ENCODE assay signal across 26 cellular contexts in genomic region chr5:90844931-90845330, GRCh38.
DNase-seq lines count a peak whose midpoint lies in the region; ATAC-seq, FAIRE-seq and TF ChIP-seq lines count a peak whose summit lies in the region.
"Had no signal": no experiment of that assay in that cellular context is flagged by ENCODE, and none has a peak within 500 bp of the region (broad histone marks: within the 10 kb centered on the region; RNA-seq: fewer than 3 reads in every experiment).

No MANE protein-coding gene starts in this region.

- TF ChIP-seq EP300 in A549 (IDR thresholded peaks at IDR 0.05) = no peak

- intact Hi-C loops in body of pancreas (cut with DNase I) = no loop called here
- intact Hi-C loops in pancreas (cut with DNase I) = no loop called here
- intact Hi-C loops in spleen (cut with DNase I; ENCODE audit: low total_unique reads) = no loop called here

- WGBS in A549 (ENCODE audit: missing lambda C conversion rate) = 68% methylated on average over 5 of the region's 5 CpGs
- 41 to 56% methylated on average over 5 of the region's 5 CpGs for WGBS in body of pancreas, 2 donors
- 41 to 49% methylated on average over 5 of the region's 5 CpGs for WGBS in pancreas, 2 donors
- WGBS in spleen, 5 donors = 72 to 82% (median 79%) methylated on average over 5 of the region's 5 CpGs

- no peak for TF ChIP-seq RAD21 in A549 (conservative IDR thresholded peaks at IDR 0.05 in 1 of 2, IDR thresholded peaks at IDR 0.05 in 1 of 2)

- no peaks in the 10 kb centered on the region for H3K27me3 ChIP-seq in body of pancreas
- H3K27me3 ChIP-seq in pancreas = no peaks in the 10 kb centered on the region
- peaks cover 0 to 9% (median 0%) of the 10 kb centered on the region in 7 donors for H3K27me3 ChIP-seq in spleen (replicated peaks in 1 of 7)
- H3K27me3 ChIP-seq: BLaER1 had no signal

- POLR2A ChIA-PET in A549 (lab: Yijun Ruan, JAX) = no interaction called here

- TF ChIP-seq CTCF in A549 (IDR thresholded peaks at IDR 0.05) = no peak
- no peak for TF ChIP-seq CTCF in body of pancreas (IDR thresholded peaks at IDR 0.05)
- no peak for TF ChIP-seq CTCF in pancreas (IDR thresholded peaks at IDR 0.05)
- TF ChIP-seq CTCF in spleen (IDR thresholded peaks at IDR 0.05 in 8 of 11, conservative IDR thresholded peaks at IDR 0.05 in 3 of 11) = no peak

- H3K27ac ChIP-seq in A549 (no peak overlapping the region), body of pancreas (no peak overlapping the region), epithelial cell of prostate (no peak overlapping the region), pancreas (no peak overlapping the region), spleen (no peak overlapping the region)
- H3K27ac ChIP-seq: BLaER1 had no signal

- no peak for TF ChIP-seq POLR2A in A549 (IDR thresholded peaks at IDR 0.05; ENCODE audit: low read length)
- no peak for TF ChIP-seq POLR2A in body of pancreas (IDR thresholded peaks at IDR 0.05)
- no peak for TF ChIP-seq POLR2A in spleen (IDR thresholded peaks at IDR 0.05)

- H3K4me2 ChIP-seq in A549 = 0 out of 3 replicates have a peak overlapping the region, but pooled peaks have one; percentile 24
- H3K4me2 ChIP-seq: BLaER1, GM23338 had no signal

- FAIRE-seq in A549 (lab: Jason Lieb, UNC) = no peak
- no peak for FAIRE-seq in pancreas (lab: Jason Lieb, UNC)
- FAIRE-seq: G401.6, HTR-8/SVneo, K562 had no signal

- H3K4me3 ChIP-seq in A549 (no peak overlapping the region), body of pancreas (no peak overlapping the region), pancreas (no peak overlapping the region), spleen (no peak overlapping the region)
- H3K4me3 ChIP-seq: BLaER1, GM23338, K562 had no signal

- CTCF ChIA-PET in A549 (lab: Yijun Ruan, JAX) = no interaction called here

- DNase-seq in A549 (ENCODE audit: low read depth in 1 of 2, low spot score in 1 of 2) (no peak), body of pancreas (peak; percentile 7 to 68 (median 36)), epithelial cell of prostate (ENCODE audit: low read depth, low spot score) (peak; percentile 6), pancreas (peak in 3 of 6 donors; percentile 11 to 22 (median 18)), COR-L47 (lab: John Stamatoyannopoulos, UW) (no peak), T-helper 2 cell (no peak), spleen (no peak)
- DNase-seq: CD4-positive, CD25-positive, alpha-beta regulatory T cell; DMS53; H9; Kasumi-1; MV-4-11; NCI-H1105; NCI-H1436 treated with DMSO at 0.1 percent for 48 hours; NCI-H187 treated with DMSO at 0.1 percent for 48 hours; NCI-H446 treated with DMSO at 0.1 percent for 48 hours; NCI-H526; NCI-H82; NK-92 treated with Interleukin-12 subunit alpha and Interleukin-12 subunit beta, amount 100 ng/mL, for 24 hours; PC-3; Right ventricle myocardium superior had no signal

- H3K9me3 ChIP-seq in A549 = no peaks in the 10 kb centered on the region
- no peaks in the 10 kb centered on the region for H3K9me3 ChIP-seq in body of pancreas
- no peaks in the 10 kb centered on the region for H3K9me3 ChIP-seq in pancreas
- H3K9me3 ChIP-seq in spleen = peaks cover 0 to 7% (median 0%) of the 10 kb centered on the region in 8 donors

- ATAC-seq in A549 (no peak), body of pancreas (peak; percentile 53), pancreas (peak; percentile 24 to 76 (median 56))
- ATAC-seq: GM23338, K562, PC-3 had no signal

- H3K4me1 ChIP-seq in A549 = no peaks in the 10 kb centered on the region
- no peaks in the 10 kb centered on the region for H3K4me1 ChIP-seq in body of pancreas
- H3K4me1 ChIP-seq in pancreas = no peaks in the 10 kb centered on the region
- no peaks in the 10 kb centered on the region for H3K4me1 ChIP-seq in spleen

- no peaks in the 10 kb centered on the region for H3K36me3 ChIP-seq in body of pancreas (replicated peaks in 1 of 2; ENCODE audit: insufficient read depth in 1 of 2, low read depth in 2 of 2)
- no peaks in the 10 kb centered on the region for H3K36me3 ChIP-seq in pancreas
- H3K36me3 ChIP-seq in spleen = no peaks in the 10 kb centered on the region
- H3K36me3 ChIP-seq: BLaER1 had no signal

TF ChIP-seq in A549, 52 proteins besides CTCF, POLR2A, EP300 and RAD21:
- no peak for TF ChIP-seq ZSCAN20 (CRISPR knock-in tag; IDR thresholded peaks at IDR 0.05)
- TF ChIP-seq HES2 (IDR thresholded peaks at IDR 0.05) = no peak
- TF ChIP-seq, protein P1, sequence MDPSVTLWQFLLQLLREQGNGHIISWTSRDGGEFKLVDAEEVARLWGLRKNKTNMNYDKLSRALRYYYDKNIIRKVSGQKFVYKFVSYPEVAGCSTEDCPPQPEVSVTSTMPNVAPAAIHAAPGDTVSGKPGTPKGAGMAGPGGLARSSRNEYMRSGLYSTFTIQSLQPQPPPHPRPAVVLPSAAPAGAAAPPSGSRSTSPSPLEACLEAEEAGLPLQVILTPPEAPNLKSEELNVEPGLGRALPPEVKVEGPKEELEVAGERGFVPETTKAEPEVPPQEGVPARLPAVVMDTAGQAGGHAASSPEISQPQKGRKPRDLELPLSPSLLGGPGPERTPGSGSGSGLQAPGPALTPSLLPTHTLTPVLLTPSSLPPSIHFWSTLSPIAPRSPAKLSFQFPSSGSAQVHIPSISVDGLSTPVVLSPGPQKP (IDR thresholded peaks at IDR 0.05; ENCODE audit: low read depth, low read length) = no peak
- TF ChIP-seq HOXB13 (CRISPR knock-in tag; IDR thresholded peaks at IDR 0.05; ENCODE audit: low read depth) = no peak
- TF ChIP-seq, protein P2, sequence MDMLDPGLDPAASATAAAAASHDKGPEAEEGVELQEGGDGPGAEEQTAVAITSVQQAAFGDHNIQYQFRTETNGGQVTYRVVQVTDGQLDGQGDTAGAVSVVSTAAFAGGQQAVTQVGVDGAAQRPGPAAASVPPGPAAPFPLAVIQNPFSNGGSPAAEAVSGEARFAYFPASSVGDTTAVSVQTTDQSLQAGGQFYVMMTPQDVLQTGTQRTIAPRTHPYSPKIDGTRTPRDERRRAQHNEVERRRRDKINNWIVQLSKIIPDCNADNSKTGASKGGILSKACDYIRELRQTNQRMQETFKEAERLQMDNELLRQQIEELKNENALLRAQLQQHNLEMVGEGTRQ (IDR thresholded peaks at IDR 0.05) = no peak
- no peak for TF ChIP-seq CHD4 (IDR thresholded peaks at IDR 0.05; ENCODE audit: borderline replicate concordance)
- no peak for TF ChIP-seq FOXS1 (CRISPR knock-in tag; IDR thresholded peaks at IDR 0.05)
- TF ChIP-seq, protein P3, sequence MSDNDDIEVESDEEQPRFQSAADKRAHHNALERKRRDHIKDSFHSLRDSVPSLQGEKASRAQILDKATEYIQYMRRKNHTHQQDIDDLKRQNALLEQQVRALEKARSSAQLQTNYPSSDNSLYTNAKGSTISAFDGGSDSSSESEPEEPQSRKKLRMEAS (IDR thresholded peaks at IDR 0.05) = no peak
- TF ChIP-seq HOXA7 (CRISPR knock-in tag; IDR thresholded peaks at IDR 0.05) = no peak
- no peak for TF ChIP-seq TP53 (CRISPR knock-in tag; IDR thresholded peaks at IDR 0.05)
- no peak for TF ChIP-seq TFCP2L1 (CRISPR knock-in tag; IDR thresholded peaks at IDR 0.05)
- no peak for TF ChIP-seq ZFP36 (IDR thresholded peaks at IDR 0.05; ENCODE audit: borderline replicate concordance, partially characterized antibody)
- TF ChIP-seq E2F6 (IDR thresholded peaks at IDR 0.05; ENCODE audit: borderline replicate concordance, low read depth) = no peak
- TF ChIP-seq JUNB (IDR thresholded peaks at IDR 0.05) = no peak
- no peak for TF ChIP-seq GATA3 (IDR thresholded peaks at IDR 0.05; ENCODE audit: borderline replicate concordance)

Comparison
In these comparisons a context has a peak if more than half of its experiments do, and no peak if none do; other contexts are left out.
1. ATAC-seq: peak in body of pancreas (single experiment) and pancreas (4 of 4); none in A549 (0 of 2).
2. DNase-seq: peak in body of pancreas (4 of 4) and epithelial cell of prostate (single experiment); none in A549 (0 of 2), COR-L47 (single experiment), T-helper 2 cell (0 of 5) and spleen (single experiment).